18 cellular contexts compared by ENCODE assay signal in genomic region chr9:116555102-116555501, GRCh38.
"Had no signal": no experiment of that assay in that cellular context is flagged by ENCODE, and none has a peak within 500 bp of the region (broad histone marks: within the 10 kb centered on the region; RNA-seq: fewer than 3 reads in every experiment).

No MANE protein-coding gene starts in this region.

- H3K4me3 ChIP-seq: left lung, pancreas, thyroid gland had no signal

- H3K27ac ChIP-seq: epithelial cell of prostate, left lung, neutrophil, pancreas, thyroid gland had no signal

- ATAC-seq: left lung; natural killer cell treated with Interleukin-12 subunit alpha and Interleukin-12 subunit beta and Interleukin-15 and Interleukin-18, amount 100 ng/mL, for 72 hours had no signal

- H3K36me3 ChIP-seq: left lung, neutrophil, pancreas, thyroid gland had no signal

- H3K4me1 ChIP-seq: pancreas, thyroid gland had no signal

- H3K9me3 ChIP-seq: left lung, neutrophil, pancreas, thyroid gland had no signal

- H3K27me3 ChIP-seq: left lung, neutrophil, pancreas, thyroid gland had no signal

- DNase-seq: activated CD4-positive, alpha-beta T cell treated with anti-CD3 and anti-CD28 coated beads for 4 hours; activated CD4-positive, alpha-beta T cell treated with anti-CD3 and anti-CD28 coated beads, Interleukin-2, amount 50 U/mL, for 48 hours; activated CD4-positive, CD25-positive, alpha-beta regulatory T cell; activated CD8-positive, alpha-beta memory T cell treated with anti-CD3 and anti-CD28 coated beads, Interleukin-2, amount 50 U/mL, for 48 hours; activated effector memory CD4-positive, alpha-beta T cell treated with Interleukin-2 at 50 U/mL for 16 hours; activated naive CD4-positive, alpha-beta T cell treated with anti-CD3 and anti-CD28 coated beads for 36 hours; activated naive CD8-positive, alpha-beta T cell treated with anti-CD3 and anti-CD28 coated beads, Interleukin-2, amount 10 ng/mL, durations not matched to agents 7 days and 5 days; activated T-cell treated with anti-CD3 and anti-CD28 coated beads, Interleukin-2, amount 50 U/mL, for 48 hours; immature natural killer cell; left lung; mammary epithelial cell; pancreas; stimulated activated CD4-positive, alpha-beta T cell treated with anti-CD3 and anti-CD28 coated beads, Interleukin-4, amount 100 ng/mL, for 24 hours; stimulated activated naive CD4-positive, alpha-beta T cell treated with Interleukin-2 at 50 U/mL for 16 hours; thyroid gland had no signal
